In genomic region chr6:35922139-35922554, GRCh38 we compare ENCODE assay signal across 11 cellular contexts. TPM values are rescaled to one million over a fixed set of nuclear protein-coding genes. Genes with fewer than 3 reads are reported as not detected.
DNase-seq lines count a peak whose midpoint lies in the region; ATAC-seq and TF ChIP-seq lines count a peak whose summit lies in the region.
"Had no signal": no experiment of that assay in that cellular context is flagged by ENCODE, and none has a peak within 500 bp of the region (broad histone marks: within the 10 kb centered on the region; RNA-seq: fewer than 3 reads in every experiment).

No MANE protein-coding gene starts in this region.

- no peak for DNase-seq in HFFc6
- DNase-seq in mucosa of descending colon: peak in 1 of 3 donors; percentile 41
- no peak for DNase-seq in cerebellum (ENCODE audit: low spot score)
- no peak for DNase-seq in NCI-H524 treated with DMSO at 0.1 percent for 48 hours (lab: John Stamatoyannopoulos, UW)
- no peak for DNase-seq in 8988T
- DNase-seq in dermis blood vessel endothelial cell: no peak
- DNase-seq: NCI-H2029, WERI-Rb-1 had no signal

- H3K36me3 ChIP-seq in BLaER1 (peaks cover 11% of the 10 kb centered on the region; the same call in 1 of the 2 replicates), mucosa of descending colon (ENCODE audit: low read depth) (no peaks in the 10 kb centered on the region)
- H3K36me3 ChIP-seq: right atrium auricular region had no signal

- peak overlapping the region; percentile 80; the same call in 1 of the 2 replicates for H3K4me2 ChIP-seq in BLaER1

- intact Hi-C loops in mucosa of descending colon (cut with DNase I, micrococcal nuclease): no loop called here

- H3K27ac ChIP-seq in BLaER1: no peak overlapping the region
- H3K27ac ChIP-seq: WERI-Rb-1 had no signal

- H3K9me3 ChIP-seq in BLaER1 (no peaks in the 10 kb centered on the region), mucosa of descending colon (no peaks in the 10 kb centered on the region)
- H3K9me3 ChIP-seq: right atrium auricular region had no signal

- H3K9me3 Mint-ChIP-seq in HFFc6: no peaks in the 10 kb centered on the region
- H3K9me3 Mint-ChIP-seq in activated naive CD8-positive, alpha-beta T cell (ENCODE audit: low read depth): no peaks in the 10 kb centered on the region

- H3K27ac Mint-ChIP-seq in HFFc6: no peak overlapping the region
- peak overlapping the region; percentile 94 for H3K27ac Mint-ChIP-seq in activated naive CD8-positive, alpha-beta T cell

- peaks cover 32% of the 10 kb centered on the region for H4K20me1 ChIP-seq in BLaER1

- TF ChIP-seq CTCF in HFFc6 (IDR thresholded peaks at IDR 0.05): no peak
- no peak for TF ChIP-seq CTCF in mucosa of descending colon (IDR thresholded peaks at IDR 0.05)

- H3K27me3 ChIP-seq in BLaER1: no peaks in the 10 kb centered on the region
- H3K27me3 ChIP-seq: right atrium auricular region had no signal

- H3K4me1 ChIP-seq in BLaER1 (peaks cover 34% of the 10 kb centered on the region), mucosa of descending colon (ENCODE audit: low read depth) (peaks cover 37% of the 10 kb centered on the region)

- no peaks in the 10 kb centered on the region; the same call in 1 of the 2 replicates for H3K27me3 Mint-ChIP-seq in HFFc6 (ENCODE audit: insufficient read depth)
- no peaks in the 10 kb centered on the region for H3K27me3 Mint-ChIP-seq in activated naive CD8-positive, alpha-beta T cell

- no peak overlapping the region for H3K9ac ChIP-seq in BLaER1

- H3K4me3 ChIP-seq in BLaER1 (no peak overlapping the region), mucosa of descending colon (no peak overlapping the region)

- ATAC-seq in mucosa of descending colon: peak; percentile 14

- peak overlapping the region; percentile 95 for H3K4me3 Mint-ChIP-seq in HFFc6
- H3K4me3 Mint-ChIP-seq in activated naive CD8-positive, alpha-beta T cell: peak overlapping the region; percentile 95

- peaks cover 48% of the 10 kb centered on the region for H3K4me1 Mint-ChIP-seq in HFFc6 (ENCODE audit: low read depth)
- peaks cover 37% of the 10 kb centered on the region for H3K4me1 Mint-ChIP-seq in activated naive CD8-positive, alpha-beta T cell (ENCODE audit: low read depth)

- H3K36me3 Mint-ChIP-seq in HFFc6 (ENCODE audit: low read depth): peaks cover 13% of the 10 kb centered on the region; the same call in 1 of the 2 replicates
- H3K36me3 Mint-ChIP-seq in activated naive CD8-positive, alpha-beta T cell: peaks cover 20% of the 10 kb centered on the region

RNA-seq across cellular contexts. Expression of gene SRPK1, which starts 1.2 kb away (rescaled TPM):
- total RNA-seq in HFFc6 (2021; fragmentation: NEBNext Ultra II Directional; extraction: Animal tissue kit (Norgen Biotek cat#: 25700)): 10 to 100 TPM; 45.9 to 55.2 (median 48.3) TPM
- total RNA-seq in mucosa of descending colon: 10 to 100 TPM; 57.3 to 84.3 (median 75.8) TPM
- total RNA-seq in cerebellum: 85.3 TPM
- 68.4 and 73.0 TPM in 2 replicates for total RNA-seq in dermis blood vessel endothelial cell
